Comparison of ENCODE assay signal across 16 cellular contexts in genomic region chr2:60356346-60356745, GRCh38.
DNase-seq lines count a peak whose midpoint lies in the region; ATAC-seq, FAIRE-seq and TF ChIP-seq lines count a peak whose summit lies in the region.
"Had no signal": no experiment of that assay in that cellular context is flagged by ENCODE, and none has a peak within 500 bp of the region (broad histone marks: within the 10 kb centered on the region; RNA-seq: fewer than 3 reads in every experiment).

No MANE protein-coding gene starts in this region.

- H3K4me2 ChIP-seq in GM12878 (ENCODE audit: control insufficient read depth, insufficient read depth) = peak overlapping the region; percentile 89

- H3K9me3 ChIP-seq in GM12878 (replicated peaks; ENCODE audit: control insufficient read depth, insufficient read depth, low read length) (no peaks in the 10 kb centered on the region; the same call in 2 of the 3 replicates), tibial artery (no peaks in the 10 kb centered on the region)
- H3K9me3 ChIP-seq: heart left ventricle had no signal

- ATAC-seq in GM18511 (IDR thresholded peaks at IDR 0.05; ENCODE audit: unreplicated experiment) = peak; percentile 17
- ATAC-seq in GM12878 = peak; percentile 5; the same call in 1 of the 3 replicates
- ATAC-seq in HG03196 (IDR thresholded peaks at IDR 0.05; ENCODE audit: unreplicated experiment) = no peak
- ATAC-seq: heart left ventricle had no signal

- H3K4me1 Mint-ChIP-seq in osteocyte (ENCODE audit: unreplicated experiment) = no peaks in the 10 kb centered on the region

- H3K36me3 ChIP-seq in GM12878 (ENCODE audit: control insufficient read depth in 2 of 2, insufficient read depth in 2 of 2, low read length in 1 of 2) = no peaks in the 10 kb centered on the region
- no peaks in the 10 kb centered on the region for H3K36me3 ChIP-seq in tibial artery
- H3K36me3 ChIP-seq: heart left ventricle had no signal

- peak overlapping the region; percentile 86 for H2AFZ ChIP-seq in GM12878 (ENCODE audit: control insufficient read depth, low read depth, low read length)
- H2AFZ ChIP-seq: parathyroid adenoma had no signal

- no peaks in the 10 kb centered on the region for H3K27me3 Mint-ChIP-seq in osteocyte (ENCODE audit: unreplicated experiment)

- SMC1A ChIA-PET in GM12878 (lab: Charles Lee; ENCODE audit: uncharacterized antibody, unreplicated experiment) = no interaction called here

- H3K27ac ChIP-seq in HL-60 (replicated peaks) = peak overlapping the region; percentile 7; the same call in 1 of the 2 replicates
- H3K27ac ChIP-seq in GM12878 (ENCODE audit: control insufficient read depth, insufficient read depth) = peak overlapping the region; percentile 99
- no peak overlapping the region for H3K27ac ChIP-seq in tibial artery
- H3K27ac ChIP-seq: C4-2B, heart left ventricle, parathyroid adenoma had no signal

- CTCF ChIA-PET in GM12878 (lab: Yijun Ruan, JAX) = no interaction called here

- H3K36me3 Mint-ChIP-seq in osteocyte (ENCODE audit: unreplicated experiment) = no peaks in the 10 kb centered on the region

- H3K79me2 ChIP-seq in GM12878 (ENCODE audit: control insufficient read depth, insufficient read depth, low read length) = peaks cover 1% of the 10 kb centered on the region; the same call in 1 of the 2 replicates
- H3K79me2 ChIP-seq: parathyroid adenoma had no signal

- RAD21 ChIA-PET in GM12878 (lab: Charles Lee; ENCODE audit: unreplicated experiment) = no interaction called here

- peak overlapping the region; percentile 68 for H3K9ac ChIP-seq in GM12878 (ENCODE audit: control insufficient read depth, insufficient read depth, low read length)
- H3K9ac ChIP-seq: parathyroid adenoma had no signal

- H3K9me3 Mint-ChIP-seq in osteocyte (ENCODE audit: unreplicated experiment) = no peaks in the 10 kb centered on the region

- 12% methylated on average over 5 of the region's 5 CpGs for WGBS in GM12878 (ENCODE audit: insufficient coverage, insufficient replicate concordance, low lambda C conversion rate, missing lambda C conversion rate)

- POLR2A ChIA-PET in GM12878 (lab: Charles Lee) = interaction anchor here (0.7 kb wide), 1 partner anchor 57 kb away, joined by 3 read pairs; no protein-coding TSS in a partner anchor

- no peak for TF ChIP-seq EP300 in GM12878 (IDR thresholded peaks at IDR 0.05; ENCODE audit: borderline replicate concordance in 1 of 2, control insufficient read depth in 1 of 2, low read depth in 2 of 2, low read length in 2 of 2)

- TF ChIP-seq CTCF in HL-60 (IDR thresholded peaks at IDR 0.05; ENCODE audit: insufficient read depth, low read length) (no peak), GM12878 (IDR thresholded peaks at IDR 0.05 in 2 of 3, conservative IDR thresholded peaks at IDR 0.05 in 1 of 3; ENCODE audit: control insufficient read depth in 2 of 3, extremely low read depth in 1 of 3, insufficient read depth in 1 of 3, low read depth in 3 of 3, low read length in 3 of 3) (no peak), osteocyte (IDR thresholded peaks at IDR 0.05) (no peak), tibial artery (IDR thresholded peaks at IDR 0.05) (no peak)

- no peak overlapping the region for H3K4me3 Mint-ChIP-seq in osteocyte (ENCODE audit: unreplicated experiment)

- no peak for DNase-seq in HL-60 (ENCODE audit: low read depth in 1 of 2, low spot score in 1 of 2)
- no peak for DNase-seq in GM12878 (ENCODE audit: low read depth, low spot score)
- peak; percentile 53 for DNase-seq in osteocyte (ENCODE audit: extremely low spot score, unreplicated experiment)
- DNase-seq in HTR-8/SVneo (ENCODE audit: insufficient read length, low spot score) = no peak
- DNase-seq in NCI-H128 (lab: John Stamatoyannopoulos, UW; ENCODE audit: unreplicated experiment) = no peak
- no peak for DNase-seq in tibial artery
- DNase-seq: activated CD4-positive, alpha-beta T cell treated with anti-CD3 and anti-CD28 coated beads, Interleukin-2, amount 50 U/mL, for 1 hour; DMS53; heart left ventricle; NCI-H2081; NCI-H774; SIG-M5 had no signal

- intact Hi-C loops in GM12878 (cut with micrococcal nuclease; ENCODE audit: unreplicated experiment) = loop anchor here (5.0 kb wide), 2 partner anchors 56 to 81 kb away; no protein-coding TSS in a partner anchor
- intact Hi-C loops in tibial artery (cut with DNase I; ENCODE audit: low total_unique reads) = no loop called here

- in situ Hi-C loops in GM12878 (cut with MboI) = no loop called here

- TF ChIP-seq POLR2A in GM12878 (IDR thresholded peaks at IDR 0.05; ENCODE audit: low read depth, low read length) = no peak

- H3K27me3 ChIP-seq in HL-60 (ENCODE audit: insufficient read depth, poor library complexity, severe bottlenecking) (no peaks in the 10 kb centered on the region), GM12878 (replicated peaks in 1 of 2; ENCODE audit: control insufficient read depth in 2 of 2, insufficient read depth in 2 of 2, low read length in 1 of 2) (no peaks in the 10 kb centered on the region), tibial artery (no peaks in the 10 kb centered on the region)
- H3K27me3 ChIP-seq: heart left ventricle had no signal

- H3K4me1 ChIP-seq in GM12878 (ENCODE audit: control insufficient read depth, insufficient read depth, low read length) (peaks cover 83% of the 10 kb centered on the region), tibial artery (no peaks in the 10 kb centered on the region)
- H3K4me1 ChIP-seq: heart left ventricle, parathyroid adenoma had no signal

- FAIRE-seq in GM12878 (lab: Jason Lieb, UNC) (no peak), HTR-8/SVneo (lab: Jason Lieb, UNC) (no peak)

- H3K27ac Mint-ChIP-seq in osteocyte (ENCODE audit: unreplicated experiment) = no peak overlapping the region

- TF ChIP-seq RAD21 in GM12878 (IDR thresholded peaks at IDR 0.05; ENCODE audit: insufficient read depth, low read depth, low read length) = no peak

- BruUV-seq in GM12878 (replicated peaks; lab: Mats Ljungman, UMichigan) = no TSS peak

- H3K4me3 ChIP-seq in HL-60 (replicated peaks; ENCODE audit: insufficient read depth, low read length) (no peak overlapping the region), GM12878 (peak overlapping the region; percentile 48; the same call in 1 of the 2 replicates), tibial artery (no peak overlapping the region)
- H3K4me3 ChIP-seq: heart left ventricle had no signal

- no peaks in the 10 kb centered on the region for H4K20me1 ChIP-seq in GM12878 (ENCODE audit: control insufficient read depth, insufficient read depth)

TF ChIP-seq in GM12878, 131 proteins besides CTCF, POLR2A, EP300 and RAD21:
- 0 out of 2 replicates have a peak, but pooled peaks have one; percentile 14 for TF ChIP-seq EED (IDR thresholded peaks at IDR 0.05; ENCODE audit: low read depth)
- TF ChIP-seq FOXM1 (IDR thresholded peaks at IDR 0.05; ENCODE audit: low read depth, low read length) = no peak

Comparison
In these comparisons a context has a peak if more than half of its experiments do, and no peak if none do; other contexts are left out.
1. H3K27ac ChIP-seq: peak in HL-60 (single experiment) and GM12878 (single experiment); none in tibial artery (0 of 2).